ENCODE assay signal across 26 cellular contexts in genomic region chr12:65022441-65022840, GRCh38.
"Had no signal": no experiment of that assay in that cellular context is flagged by ENCODE, and none has a peak within 500 bp of the region (broad histone marks: within the 10 kb centered on the region; RNA-seq: fewer than 3 reads in every experiment).

No MANE protein-coding gene starts in this region.

- H3K36me3 ChIP-seq: esophagus squamous epithelium, neutrophil, sigmoid colon, stomach, thyroid gland, upper lobe of right lung had no signal

- H3K27ac ChIP-seq: epithelial cell of prostate, esophagus squamous epithelium, neutrophil, sigmoid colon, stomach, thyroid gland, upper lobe of right lung had no signal

- H3K9me3 ChIP-seq: esophagus squamous epithelium, neutrophil, thyroid gland, upper lobe of right lung had no signal

- H3K4me1 ChIP-seq: sigmoid colon, stomach, thyroid gland, upper lobe of right lung had no signal

- DNase-seq: activated CD4-positive, alpha-beta T cell treated with anti-CD3 and anti-CD28 coated beads for 36 hours; activated CD4-positive, CD25-positive, alpha-beta regulatory T cell; activated CD8-positive, alpha-beta memory T cell treated with anti-CD3 and anti-CD28 coated beads, Interleukin-2, amount 10 ng/mL, durations not matched to agents 7 days and 5 days; activated CD8-positive, alpha-beta T cell treated with anti-CD3 and anti-CD28 coated beads, Interleukin-2, amount 10 ng/mL, durations not matched to agents 7 days and 5 days; activated naive CD8-positive, alpha-beta T cell treated with anti-CD3 and anti-CD28 coated beads, Interleukin-2, amount 50 U/mL, for 24 hours; activated T-cell treated with anti-CD3 and anti-CD28 coated beads, Interleukin-2, amount 50 U/mL, for 48 hours; amygdala; caudate nucleus; effector CD4-positive, alpha-beta T cell; esophagus squamous epithelium; foreskin melanocyte; islet precursor cell; nephron progenitor cell; sigmoid colon; stimulated activated CD4-positive, alpha-beta T cell treated with anti-CD3 and anti-CD28 coated beads, Interleukin-15, amount 100 ng/mL, for 24 hours; stimulated activated CD4-positive, alpha-beta T cell treated with anti-CD3 and anti-CD28 coated beads, Interleukin-2, amount 100 ng/mL, for 24 hours; stimulated activated naive B cell treated with anti-CD40 and anti-IgM and Interleukin-4, amounts not matched to agents 10 μg/mL and 1 μg/mL and 100 μg/mL, for 72 hours; stomach; thyroid gland; upper lobe of right lung had no signal

- H3K9me3 Mint-ChIP-seq: activated T-helper 2 cell treated with anti-CD3 and anti-CD28 coated beads, Interferon-gamma antibody, Interleukin-2, Interleukin-4, amounts not matched to agents 10 μg/mL and 5 μg/mL and 100 μg/mL, durations not matched to agents 14 hours and 24 hours and 36 hours; dendritic cell treated with granulocyte-macrophage colony-stimulating factor and Interleukin-4, amounts not matched to agents 40 ng/mL and 50 ng/mL, for 4 days had no signal

- H3K27ac Mint-ChIP-seq: activated CD4-positive, alpha-beta T cell treated with anti-CD3 and anti-CD28 coated beads for 36 hours; activated CD8-positive, alpha-beta memory T cell treated with anti-CD3 and anti-CD28 coated beads, Interleukin-2, amount 10 ng/mL, durations not matched to agents 7 days and 5 days; activated CD8-positive, alpha-beta T cell treated with anti-CD3 and anti-CD28 coated beads, Interleukin-2, amount 10 ng/mL, durations not matched to agents 7 days and 5 days; activated naive CD4-positive, alpha-beta T cell treated with anti-CD3 and anti-CD28 coated beads, Interleukin-2, amount 50 U/mL, for 24 hours; activated naive CD8-positive, alpha-beta T cell treated with anti-CD3 and anti-CD28 coated beads, Interleukin-2, amount 50 U/mL, for 24 hours; activated T-helper 2 cell treated with anti-CD3 and anti-CD28 coated beads, Interferon-gamma antibody, Interleukin-2, Interleukin-4, amounts not matched to agents 10 μg/mL and 5 μg/mL and 100 μg/mL, durations not matched to agents 14 hours and 24 hours and 36 hours; dendritic cell treated with granulocyte-macrophage colony-stimulating factor and Interleukin-4, amounts not matched to agents 40 ng/mL and 50 ng/mL, for 4 days; mesothelial cell of epicardium; nephron progenitor cell; stimulated activated naive B cell treated with anti-CD40 and anti-IgM and Interleukin-4, amounts not matched to agents 10 μg/mL and 1 μg/mL and 100 μg/mL, for 72 hours had no signal

- H3K4me3 Mint-ChIP-seq: activated CD4-positive, alpha-beta T cell treated with anti-CD3 and anti-CD28 coated beads for 36 hours; activated CD8-positive, alpha-beta memory T cell treated with anti-CD3 and anti-CD28 coated beads, Interleukin-2, amount 10 ng/mL, durations not matched to agents 7 days and 5 days; activated CD8-positive, alpha-beta T cell treated with anti-CD3 and anti-CD28 coated beads, Interleukin-2, amount 10 ng/mL, durations not matched to agents 7 days and 5 days; activated naive CD4-positive, alpha-beta T cell treated with anti-CD3 and anti-CD28 coated beads, Interleukin-2, amount 50 U/mL, for 24 hours; activated naive CD8-positive, alpha-beta T cell treated with anti-CD3 and anti-CD28 coated beads, Interleukin-2, amount 50 U/mL, for 24 hours; dendritic cell treated with granulocyte-macrophage colony-stimulating factor and Interleukin-4, amounts not matched to agents 40 ng/mL and 50 ng/mL, for 4 days; mesothelial cell of epicardium; nephron progenitor cell; stimulated activated naive B cell treated with anti-CD40 and anti-IgM and Interleukin-4, amounts not matched to agents 10 μg/mL and 1 μg/mL and 100 μg/mL, for 72 hours had no signal

- H3K27me3 Mint-ChIP-seq: activated CD8-positive, alpha-beta memory T cell treated with anti-CD3 and anti-CD28 coated beads, Interleukin-2, amount 10 ng/mL, durations not matched to agents 7 days and 5 days had no signal

- ATAC-seq: activated CD4-positive, alpha-beta T cell treated with anti-CD3 and anti-CD28 coated beads for 36 hours; activated CD8-positive, alpha-beta memory T cell treated with anti-CD3 and anti-CD28 coated beads, Interleukin-2, amount 10 ng/mL, durations not matched to agents 7 days and 5 days; activated CD8-positive, alpha-beta T cell treated with anti-CD3 and anti-CD28 coated beads, Interleukin-2, amount 10 ng/mL, durations not matched to agents 7 days and 5 days; activated naive CD8-positive, alpha-beta T cell treated with anti-CD3 and anti-CD28 coated beads, Interleukin-2, amount 50 U/mL, for 24 hours; stimulated activated naive B cell treated with anti-CD40 and anti-IgM and Interleukin-4, amounts not matched to agents 10 μg/mL and 1 μg/mL and 100 μg/mL, for 72 hours; upper lobe of right lung had no signal

- H3K36me3 Mint-ChIP-seq: activated CD8-positive, alpha-beta memory T cell treated with anti-CD3 and anti-CD28 coated beads, Interleukin-2, amount 10 ng/mL, durations not matched to agents 7 days and 5 days; activated naive CD4-positive, alpha-beta T cell treated with anti-CD3 and anti-CD28 coated beads, Interleukin-2, amount 50 U/mL, for 24 hours; stimulated activated naive B cell treated with anti-CD40 and anti-IgM and Interleukin-4, amounts not matched to agents 10 μg/mL and 1 μg/mL and 100 μg/mL, for 72 hours had no signal

- H3K4me1 Mint-ChIP-seq: activated CD4-positive, alpha-beta T cell treated with anti-CD3 and anti-CD28 coated beads for 36 hours; activated CD8-positive, alpha-beta memory T cell treated with anti-CD3 and anti-CD28 coated beads, Interleukin-2, amount 10 ng/mL, durations not matched to agents 7 days and 5 days; activated naive CD4-positive, alpha-beta T cell treated with anti-CD3 and anti-CD28 coated beads, Interleukin-2, amount 50 U/mL, for 24 hours; activated naive CD8-positive, alpha-beta T cell treated with anti-CD3 and anti-CD28 coated beads, Interleukin-2, amount 50 U/mL, for 24 hours; stimulated activated naive B cell treated with anti-CD40 and anti-IgM and Interleukin-4, amounts not matched to agents 10 μg/mL and 1 μg/mL and 100 μg/mL, for 72 hours had no signal

- H3K27me3 ChIP-seq: esophagus squamous epithelium, sigmoid colon, thyroid gland, upper lobe of right lung had no signal

- H3K4me3 ChIP-seq: esophagus squamous epithelium, sigmoid colon, stomach, thyroid gland, upper lobe of right lung had no signal
